25 cellular contexts compared by ENCODE assay signal in the genomic region with DNA sequence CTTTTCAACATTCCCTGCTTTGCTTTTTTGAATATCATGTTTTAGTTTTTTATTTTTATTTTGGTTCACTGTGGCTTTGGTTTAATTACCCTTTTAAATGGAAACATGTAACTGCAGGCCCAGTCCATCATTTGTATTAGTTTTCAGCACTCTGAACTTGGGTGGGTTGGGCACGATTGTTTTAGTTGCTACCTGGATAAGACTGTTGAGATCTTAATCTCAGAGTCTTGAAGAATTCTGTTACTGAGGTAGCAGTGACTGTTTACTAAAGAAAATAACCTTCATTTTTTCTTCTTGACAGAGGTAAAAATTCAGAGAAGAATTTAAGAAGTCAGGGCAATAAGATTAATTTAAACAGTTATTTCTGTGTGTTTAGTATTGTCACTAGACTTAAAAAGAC. TPM values are rescaled to one million over a fixed set of nuclear protein-coding genes. Genes with fewer than 3 reads are reported as not detected.
DNase-seq lines count a peak whose midpoint lies in the region; ATAC-seq and TF ChIP-seq lines count a peak whose summit lies in the region.
"Had no signal": no experiment of that assay in that cellular context is flagged by ENCODE, and none has a peak within 500 bp of the region (broad histone marks: within the 10 kb centered on the region; RNA-seq: fewer than 3 reads in every experiment).

No MANE protein-coding gene starts in this region.

- ATAC-seq in memory B cell (ENCODE audit: low read depth) (no peak), HG02763 (IDR thresholded peaks at IDR 0.05; ENCODE audit: unreplicated experiment) (no peak)
- ATAC-seq: left lung, Panc1 had no signal

- no peaks in the 10 kb centered on the region for H3K9me3 ChIP-seq in CD4-positive, alpha-beta memory T cell (ENCODE audit: control insufficient read depth in 1 of 2, low read length in 2 of 2)
- peaks cover 7% of the 10 kb centered on the region; the same call in 1 of the 2 replicates for H3K9me3 ChIP-seq in OCI-LY7 (ENCODE audit: low read length)
- H3K9me3 ChIP-seq: breast epithelium, left lung had no signal

- DNase-seq in activated naive CD4-positive, alpha-beta T cell (lab: John Stamatoyannopoulos, UW): no peak
- DNase-seq in CD4-positive, alpha-beta memory T cell: no peak
- no peak for DNase-seq in OCI-LY7 (ENCODE audit: low spot score)
- no peak for DNase-seq in memory B cell (ENCODE audit: low spot score in 2 of 2)
- no peak for DNase-seq in SIG-M5 (lab: John Stamatoyannopoulos, UW)
- DNase-seq in NCI-H1105 treated with DMSO at 0.1 percent for 48 hours (lab: John Stamatoyannopoulos, UW): no peak
- DNase-seq: activated CD4-positive, alpha-beta T cell treated with anti-CD3 and anti-CD28 coated beads for 48 hours; activated naive CD4-positive, alpha-beta T cell treated with anti-CD3 and anti-CD28 coated beads, Interleukin-2, amount 50 U/mL, for 16 hours; anterior cingulate cortex; DMS153; H9; left lung; NCI-H1436 treated with DMSO at 0.1 percent for 48 hours; NCI-H2107; nucleus accumbens; SHP77; stimulated activated CD4-positive, alpha-beta T cell treated with anti-CD3 and anti-CD28 coated beads, Interleukin-4, amount 100 ng/mL, for 4 hours; T-helper 9 cell had no signal

- POLR2A ChIA-PET in CD4-positive, alpha-beta memory T cell (lab: Charles Lee; ENCODE audit: partially characterized antibody): interaction anchor here (0.5 to 5.6 kb wide), 6 partner anchors 11 to 71 kb away, joined by 3 to 41 read pairs (median 10); a partner anchor contains a TSS
- POLR2A ChIA-PET in OCI-LY7 (lab: Charles Lee): interaction anchor here (0.8 to 8.7 kb wide), 5 partner anchors 9 to 58 kb away, joined by 3 to 96 read pairs (median 9); a partner anchor contains a TSS

- no peak overlapping the region for H3K4me3 ChIP-seq in CD4-positive, alpha-beta memory T cell (ENCODE audit: low read length in 2 of 2)
- no peak overlapping the region for H3K4me3 ChIP-seq in OCI-LY7 (ENCODE audit: low read depth, low read length, poor library complexity, severe bottlenecking)
- H3K4me3 ChIP-seq: breast epithelium, left lung had no signal

- H3K36me3 ChIP-seq in CD4-positive, alpha-beta memory T cell (ENCODE audit: insufficient read depth, low read length): no peaks in the 10 kb centered on the region
- H3K36me3 ChIP-seq in OCI-LY7 (ENCODE audit: insufficient read depth, low read length): peaks cover 7% of the 10 kb centered on the region
- H3K36me3 ChIP-seq: breast epithelium, left lung had no signal

- no peak overlapping the region for H2AFZ ChIP-seq in OCI-LY7 (ENCODE audit: low read length)

- H3K27me3 Mint-ChIP-seq in activated naive CD4-positive, alpha-beta T cell treated with anti-CD3 and anti-CD28 coated beads, Interleukin-2, amount 50 U/mL, for 24 hours: no peaks in the 10 kb centered on the region
- no peaks in the 10 kb centered on the region for H3K27me3 Mint-ChIP-seq in CD4-positive, alpha-beta memory T cell
- no peaks in the 10 kb centered on the region for H3K27me3 Mint-ChIP-seq in memory B cell
- H3K27me3 Mint-ChIP-seq: progenitor cell of endocrine pancreas, type B pancreatic cell had no signal

- H3K4me3 Mint-ChIP-seq in activated naive CD4-positive, alpha-beta T cell treated with anti-CD3 and anti-CD28 coated beads, Interleukin-2, amount 50 U/mL, for 24 hours: peak overlapping the region; percentile 41
- H3K4me3 Mint-ChIP-seq in CD4-positive, alpha-beta memory T cell: peak overlapping the region in 7 of 8 donors; percentile 30 to 86 (median 65)
- no peak overlapping the region for H3K4me3 Mint-ChIP-seq in memory B cell
- H3K4me3 Mint-ChIP-seq: H9, type B pancreatic cell had no signal

- peaks cover 95% of the 10 kb centered on the region for H3K79me2 ChIP-seq in OCI-LY7 (ENCODE audit: insufficient read depth, low read depth, low read length)

- BruUV-seq in OCI-LY7 (replicated peaks; lab: Mats Ljungman, UMichigan): no TSS peak

- peak overlapping the region; percentile 39 for H3K27ac ChIP-seq in CD4-positive, alpha-beta memory T cell (ENCODE audit: low read depth, low read length)
- H3K27ac ChIP-seq in OCI-LY7 (ENCODE audit: low read depth, low read length, poor library complexity, severe bottlenecking): no peak overlapping the region
- H3K27ac ChIP-seq: breast epithelium, left lung had no signal

- peak overlapping the region; percentile 59 for H3K4me2 ChIP-seq in OCI-LY7 (ENCODE audit: low read length)

- H3K27ac Mint-ChIP-seq in activated naive CD4-positive, alpha-beta T cell treated with anti-CD3 and anti-CD28 coated beads, Interleukin-2, amount 50 U/mL, for 24 hours: peak overlapping the region; percentile 71
- peak overlapping the region; percentile 78 to 91 (median 88) for H3K27ac Mint-ChIP-seq in CD4-positive, alpha-beta memory T cell
- peak overlapping the region; percentile 76 for H3K27ac Mint-ChIP-seq in memory B cell
- H3K27ac Mint-ChIP-seq: progenitor cell of endocrine pancreas, type B pancreatic cell had no signal

- H3K27me3 ChIP-seq in CD4-positive, alpha-beta memory T cell (ENCODE audit: insufficient read depth, low read length): no peaks in the 10 kb centered on the region
- H3K27me3 ChIP-seq: breast epithelium, left lung had no signal

- intact Hi-C loops in CD4-positive, alpha-beta memory T cell (cut with micrococcal nuclease): loop anchor here (5.0 kb wide), 2 partner anchors 37 to 58 kb away; no protein-coding TSS in a partner anchor
- intact Hi-C loops in OCI-LY7 (cut with micrococcal nuclease; ENCODE audit: unreplicated experiment): loop anchor here (10.0 kb wide), 2 partner anchors 465 to 845 kb away; a partner anchor contains a TSS

- H3K4me1 Mint-ChIP-seq in activated naive CD4-positive, alpha-beta T cell treated with anti-CD3 and anti-CD28 coated beads, Interleukin-2, amount 50 U/mL, for 24 hours: peaks cover 100% of the 10 kb centered on the region
- peaks cover 89 to 99% (median 95%) of the 10 kb centered on the region in 4 donors for H3K4me1 Mint-ChIP-seq in CD4-positive, alpha-beta memory T cell
- H3K4me1 Mint-ChIP-seq in memory B cell: peaks cover 76% of the 10 kb centered on the region

- 0 out of 2 replicates have a peak, but pooled peaks cover 4% of the 10 kb centered on the region for H4K20me1 ChIP-seq in OCI-LY7 (ENCODE audit: insufficient read depth, low read length)

- no peak for TF ChIP-seq CTCF in OCI-LY7 (conservative IDR thresholded peaks at IDR 0.05; ENCODE audit: low read length)

- CTCF ChIA-PET in CD4-positive, alpha-beta memory T cell (lab: Charles Lee; ENCODE audit: partially characterized antibody): interaction anchor here (0.6 to 1.8 kb wide), 7 partner anchors 11 to 126 kb away, joined by 3 to 7 read pairs (median 4); a partner anchor contains a TSS
- CTCF ChIA-PET in OCI-LY7 (lab: Charles Lee; ENCODE audit: unreplicated experiment): interaction anchor here (0.6 kb wide), 1 partner anchor 472 kb away, joined by 3 read pairs; no protein-coding TSS in a partner anchor

- H3K9me2 ChIP-seq in OCI-LY7 (ENCODE audit: insufficient read depth, low read length): no peaks in the 10 kb centered on the region

- peaks cover 5% of the 10 kb centered on the region for H3K36me3 Mint-ChIP-seq in activated naive CD4-positive, alpha-beta T cell treated with anti-CD3 and anti-CD28 coated beads, Interleukin-2, amount 50 U/mL, for 24 hours
- peaks cover 0 to 3% of the 10 kb centered on the region in 2 donors for H3K36me3 Mint-ChIP-seq in CD4-positive, alpha-beta memory T cell
- H3K36me3 Mint-ChIP-seq in memory B cell: peaks cover 11% of the 10 kb centered on the region
- H3K36me3 Mint-ChIP-seq: type B pancreatic cell had no signal

- no peaks in the 10 kb centered on the region for H3K9me3 Mint-ChIP-seq in activated naive CD4-positive, alpha-beta T cell treated with anti-CD3 and anti-CD28 coated beads, Interleukin-2, amount 50 U/mL, for 24 hours
- peaks cover 0 to 1% (median 0%) of the 10 kb centered on the region in 8 donors for H3K9me3 Mint-ChIP-seq in CD4-positive, alpha-beta memory T cell
- peaks cover 2% of the 10 kb centered on the region for H3K9me3 Mint-ChIP-seq in memory B cell
- H3K9me3 Mint-ChIP-seq: H9, type B pancreatic cell had no signal

- H3K4me1 ChIP-seq in CD4-positive, alpha-beta memory T cell (ENCODE audit: insufficient read depth, low read length): peaks cover 99% of the 10 kb centered on the region
- H3K4me1 ChIP-seq in OCI-LY7 (ENCODE audit: insufficient read depth, low read length, poor library complexity, severe bottlenecking): peaks cover 97% of the 10 kb centered on the region
- H3K4me1 ChIP-seq: breast epithelium had no signal

RNA-seq across cellular contexts. Expression of a gene that starts 15.2 kb away (rescaled TPM):
- 10 to 100 TPM; 67.1 to 69.1 TPM for total RNA-seq in CD4-positive, alpha-beta memory T cell
- 10 to 100 TPM; 64.5 to 89.4 TPM for polyA plus RNA-seq in CD4-positive, alpha-beta memory T cell
- 41.6 and 42.8 TPM in 2 replicates for total RNA-seq in OCI-LY7 (2014; rRNA removed; shearing (Covaris generic))
- 34.1 and 41.1 TPM in 2 replicates for total RNA-seq in OCI-LY7 (2022)
- total RNA-seq: LHCN-M2 had no signal
